Comparison of ENCODE assay signal across 11 cellular contexts in the genomic region with DNA sequence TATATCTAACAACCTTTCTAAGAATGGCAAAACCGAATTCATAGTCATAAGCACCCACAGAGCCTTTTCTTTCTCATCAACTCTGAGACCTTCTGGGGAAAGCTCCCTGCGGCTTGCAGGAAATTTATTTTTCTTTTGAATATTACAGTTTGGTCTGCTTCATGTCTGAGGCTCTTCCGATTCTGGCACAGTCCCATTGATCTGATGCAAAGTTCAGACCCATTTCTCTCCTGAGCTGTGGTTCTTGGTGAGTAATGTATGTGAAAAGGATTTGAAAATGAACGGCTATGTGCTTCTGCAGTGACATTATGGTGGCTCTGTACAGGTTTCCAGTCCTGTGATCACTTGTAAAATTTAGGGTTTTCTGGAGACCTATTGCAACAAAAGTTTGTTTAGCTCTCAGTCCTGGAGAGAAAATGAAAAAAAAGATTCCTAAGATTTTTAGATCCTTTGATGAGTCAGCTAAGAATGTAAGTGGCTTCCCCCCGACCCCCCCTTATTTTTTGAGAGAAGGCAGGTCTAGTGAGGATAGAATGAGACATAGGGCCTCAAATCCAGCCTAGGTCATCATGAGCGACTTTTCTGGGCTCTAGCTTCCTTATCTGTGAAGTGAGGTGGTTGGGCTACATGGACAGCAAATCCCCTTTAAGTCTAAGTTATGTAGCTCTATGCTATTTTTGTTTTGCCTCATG. TPM values are rescaled to one million over a fixed set of nuclear protein-coding genes. Genes with fewer than 3 reads are reported as not detected.
A peak's percentile ranks its signal among the peaks of the same experiment; 100 is the strongest.
DNase-seq lines count a peak whose midpoint lies in the region; ATAC-seq, FAIRE-seq and TF ChIP-seq lines count a peak whose summit lies in the region.
"Had no signal": no experiment of that assay in that cellular context is flagged by ENCODE, and none has a peak within 500 bp of the region (broad histone marks: within the 10 kb centered on the region; RNA-seq: fewer than 3 reads in every experiment).

No MANE protein-coding gene starts in this region.

- TF ChIP-seq RAD21 in IMR-90 (IDR thresholded peaks at IDR 0.05; ENCODE audit: low read length), result no peak

- H3K9ac ChIP-seq in IMR-90 (ENCODE audit: low read depth, low read length) (peak overlapping the region; percentile 37; the same call in 1 of the 2 replicates), keratinocyte (ENCODE audit: control insufficient read depth, extremely low read depth, insufficient read depth, low read length) (peak overlapping the region; percentile 6)

- H2AK9ac ChIP-seq in IMR-90 (replicated peaks; ENCODE audit: low read depth, low read length, poor library complexity), result no peak overlapping the region

- in situ Hi-C loops in IMR-90 (cut with MboI; ENCODE audit: low sequenced_read_pairs), result no loop called here

- H3K9me3 ChIP-seq in A673 (ENCODE audit: low read depth, low read length, poor library complexity, severe bottlenecking) (no peaks in the 10 kb centered on the region), IMR-90 (ENCODE audit: control insufficient read depth, insufficient read depth, low read length) (no peaks in the 10 kb centered on the region), keratinocyte (ENCODE audit: control insufficient read depth, low read depth, low read length) (no peaks in the 10 kb centered on the region)

- TF ChIP-seq CTCF in A673 (conservative IDR thresholded peaks at IDR 0.05; ENCODE audit: low read depth, low read length) (no peak), IMR-90 (conservative IDR thresholded peaks at IDR 0.05; ENCODE audit: low read depth, low read length) (no peak), brain (conservative IDR thresholded peaks at IDR 0.05) (no peak), keratinocyte (optimal IDR thresholded peaks at IDR 0.05 in 1 of 3, IDR thresholded peaks at IDR 0.05 in 1 of 3, conservative IDR thresholded peaks at IDR 0.05 in 1 of 3; ENCODE audit: extremely low read depth in 1 of 3, insufficient read depth in 2 of 3, low read length in 3 of 3) (no peak)

- peak overlapping the region; percentile 64 for H3K14ac ChIP-seq in IMR-90 (replicated peaks; ENCODE audit: low read depth, low read length)

- H2BK15ac ChIP-seq in IMR-90 (ENCODE audit: low read depth, low read length), result no peak overlapping the region; the same call in 2 of the 3 replicates

- H3K4me1 Mint-ChIP-seq in brain, result peaks cover 53% of the 10 kb centered on the region
- peaks cover 25% of the 10 kb centered on the region for H3K4me1 Mint-ChIP-seq in activated T-helper 17 cell treated with anti-CD3 and anti-CD28 coated beads, Interleukin-2, amount 50 U/mL, for 72 hours

- H3K9me1 ChIP-seq in IMR-90 (ENCODE audit: insufficient read depth, low read length) (peaks cover 16% of the 10 kb centered on the region), keratinocyte (ENCODE audit: control insufficient read depth, extremely low read depth, insufficient read depth, low read length) (no peaks in the 10 kb centered on the region)

- no peak for TF ChIP-seq POLR2A in IMR-90 (IDR thresholded peaks at IDR 0.05; ENCODE audit: low read depth, low read length)

- H3K9me3 Mint-ChIP-seq in brain, result no peaks in the 10 kb centered on the region
- no peaks in the 10 kb centered on the region for H3K9me3 Mint-ChIP-seq in activated T-helper 17 cell treated with anti-CD3 and anti-CD28 coated beads, Interleukin-2, amount 50 U/mL, for 72 hours
- H3K9me3 Mint-ChIP-seq: activated T-cell treated with anti-CD3 and anti-CD28 coated beads, Interleukin-2, amount 50 U/mL, for 24 hours had no signal

- peak overlapping the region; percentile 66; the same call in 1 of the 2 replicates for H2BK120ac ChIP-seq in IMR-90 (ENCODE audit: low read depth, low read length)

- H3K27ac ChIP-seq in A673 (ENCODE audit: low read depth, low read length, poor library complexity, severe bottlenecking) (peak overlapping the region; percentile 60), IMR-90 (ENCODE audit: insufficient read depth, low read length) (peak overlapping the region; percentile 24; the same call in 1 of the 2 replicates), keratinocyte (ENCODE audit: control insufficient read depth, insufficient read depth, low read length) (peak overlapping the region; percentile 48)

- no peak overlapping the region; the same call in 1 of the 2 replicates for H2AK5ac ChIP-seq in IMR-90 (ENCODE audit: low read depth, low read length)

- no peak overlapping the region for H4K5ac ChIP-seq in IMR-90 (ENCODE audit: low read depth, low read length)

- H3K27me3 Mint-ChIP-seq in brain, result peaks cover 8% of the 10 kb centered on the region
- H3K27me3 Mint-ChIP-seq in activated T-helper 17 cell treated with anti-CD3 and anti-CD28 coated beads, Interleukin-2, amount 50 U/mL, for 72 hours, result no peaks in the 10 kb centered on the region
- H3K27me3 Mint-ChIP-seq: activated T-cell treated with anti-CD3 and anti-CD28 coated beads, Interleukin-2, amount 50 U/mL, for 24 hours had no signal

- peak overlapping the region; percentile 71 for H2BK5ac ChIP-seq in IMR-90 (ENCODE audit: low read depth, low read length, poor library complexity, severe bottlenecking)

- ATAC-seq in IMR-90 (ENCODE audit: low read depth), result peak; percentile 30
- ATAC-seq in activated T-helper 17 cell treated with anti-CD3 and anti-CD28 coated beads, Interleukin-2, amount 50 U/mL, for 72 hours (replicated peaks), result no peak

- peak overlapping the region; percentile 11; the same call in 1 of the 2 replicates for H3K18ac ChIP-seq in IMR-90 (ENCODE audit: low read depth, low read length)

- H3K79me2 ChIP-seq in keratinocyte (ENCODE audit: control insufficient read depth, insufficient read depth, low read length), result peaks cover 81% of the 10 kb centered on the region

- H3K27me3 ChIP-seq in A673 (replicated peaks; ENCODE audit: insufficient read depth, low read depth, low read length, poor library complexity) (no peaks in the 10 kb centered on the region), IMR-90 (ENCODE audit: control insufficient read depth, insufficient read depth, low read length) (no peaks in the 10 kb centered on the region), keratinocyte (ENCODE audit: control insufficient read depth, extremely low read depth, insufficient read depth, low read length) (no peaks in the 10 kb centered on the region)

- CTCF ChIA-PET in A673 (lab: Charles Lee) (no interaction called here), IMR-90 (lab: Yijun Ruan, JAX) (interaction anchor here (0.9 to 1.8 kb wide), 3 partner anchors 58 to 283 kb away, joined by 3 to 7 read pairs (median 3); partner anchors contain the start of gene ATMIN)

- H3K4me1 ChIP-seq in A673 (ENCODE audit: insufficient read depth, low read length, poor library complexity, severe bottlenecking) (peaks cover 29% of the 10 kb centered on the region), IMR-90 (ENCODE audit: control insufficient read depth, insufficient read depth, low read length) (peaks cover 7% of the 10 kb centered on the region), keratinocyte (ENCODE audit: control insufficient read depth, extremely low read depth, insufficient read depth, low read length) (peaks cover 21% of the 10 kb centered on the region)

- H4K20me1 ChIP-seq in IMR-90 (ENCODE audit: insufficient read depth, low read length) (peaks cover 19% of the 10 kb centered on the region; the same call in 1 of the 2 replicates), keratinocyte (ENCODE audit: control insufficient read depth, extremely low read depth, insufficient read depth, low read length) (no peaks in the 10 kb centered on the region)

- H3K4me3 ChIP-seq in A673 (ENCODE audit: low read depth, low read length, poor library complexity, severe bottlenecking) (no peak overlapping the region), IMR-90 (ENCODE audit: insufficient read depth, low read depth, low read length) (no peak overlapping the region), keratinocyte (ENCODE audit: control insufficient read depth in 2 of 3, extremely low read depth in 1 of 3, insufficient read depth in 2 of 3, low read depth in 1 of 3, low read length in 3 of 3) (peak overlapping the region in 1 of 3 experiments; percentile 31)

- 20% methylated on average over 1 of the region's 6 CpGs; no CpG with 5 or more reads in 1 of the 2 experiments for WGBS in IMR-90 (ENCODE audit: extremely low coverage in 2 of 2, insufficient read length in 1 of 2), 2 experiments

- H3K4me2 ChIP-seq in IMR-90 (ENCODE audit: low read depth, low read length) (peak overlapping the region; percentile 87), keratinocyte (ENCODE audit: control insufficient read depth, extremely low read depth, insufficient read depth, low read depth, low read length) (peak overlapping the region; percentile 54)

- intact Hi-C loops in A673 (cut with micrococcal nuclease; ENCODE audit: unreplicated experiment) (loop anchor here (5.0 kb wide), 1 partner anchor 107 kb away; no protein-coding TSS in a partner anchor), IMR-90 (cut with micrococcal nuclease) (loop anchor here (10.0 kb wide), 3 partner anchors 85 to 225 kb away; partner anchors contain the start of genes BCO1 and GCSH)

- H3K36me3 ChIP-seq in A673 (ENCODE audit: insufficient read depth, low read length, poor library complexity, severe bottlenecking) (no peaks in the 10 kb centered on the region), IMR-90 (ENCODE audit: control insufficient read depth, insufficient read depth, low read length) (no peaks in the 10 kb centered on the region), keratinocyte (ENCODE audit: control insufficient read depth in 2 of 2, extremely low read depth in 1 of 2, insufficient read depth in 2 of 2, low read length in 2 of 2) (peaks cover 0 to 3% of the 10 kb centered on the region in 2 experiments)

- H2AFZ ChIP-seq in IMR-90 (replicated peaks; ENCODE audit: low read length, poor library complexity) (no peak overlapping the region), keratinocyte (ENCODE audit: control insufficient read depth, low read length) (no peak overlapping the region)

- peak overlapping the region; percentile 57; the same call in 1 of the 2 replicates for H3K56ac ChIP-seq in IMR-90 (ENCODE audit: extremely low read depth, insufficient read depth, low read length)

- peak overlapping the region; percentile 83 for H2BK20ac ChIP-seq in IMR-90 (ENCODE audit: low read depth, low read length)

- H4K91ac ChIP-seq in IMR-90 (ENCODE audit: insufficient read depth, low read depth, low read length), result peak overlapping the region; percentile 38; the same call in 1 of the 2 replicates

- dilution Hi-C loops in IMR-90 (cut with HindIII; ENCODE audit: low sequenced_read_pairs, unreplicated experiment), result no loop called here
- dilution Hi-C loops in keratinocyte (cut with MboI; ENCODE audit: extremely low pct_ligation_motif_present, low sequenced_read_pairs), result no loop called here

- peak overlapping the region in 1 of 2 experiments; percentile 57; a peak in 2 of 4 replicates for H4K8ac ChIP-seq in IMR-90 (ENCODE audit: low read depth in 2 of 2, low read length in 2 of 2)

- peak overlapping the region in 3 of 5 experiments; percentile 25 to 71 (median 38) for H3K4me3 Mint-ChIP-seq in brain
- H3K4me3 Mint-ChIP-seq in activated T-helper 17 cell treated with anti-CD3 and anti-CD28 coated beads, Interleukin-2, amount 50 U/mL, for 72 hours, result no peak overlapping the region
- H3K4me3 Mint-ChIP-seq: activated T-cell treated with anti-CD3 and anti-CD28 coated beads, Interleukin-2, amount 50 U/mL, for 24 hours had no signal

- BruUV-seq in A673 (replicated peaks; lab: Mats Ljungman, UMichigan), result no TSS peak
- no TSS peak for BruUV-seq in IMR-90 (replicated peaks; lab: Mats Ljungman, UMichigan)

- H3K79me1 ChIP-seq in IMR-90 (ENCODE audit: low read depth in 1 of 2, low read length in 2 of 2), result peaks cover 14 to 57% of the 10 kb centered on the region in 2 experiments

- H3K23ac ChIP-seq in IMR-90 (ENCODE audit: low read depth, low read length), result peak overlapping the region; percentile 62; the same call in 1 of the 2 replicates

- peak overlapping the region; percentile 64; the same call in 1 of the 2 replicates for H3K4ac ChIP-seq in IMR-90 (ENCODE audit: low read depth, low read length)

- no peaks in the 10 kb centered on the region for H3K36me3 Mint-ChIP-seq in brain
- peaks cover 4% of the 10 kb centered on the region for H3K36me3 Mint-ChIP-seq in activated T-helper 17 cell treated with anti-CD3 and anti-CD28 coated beads, Interleukin-2, amount 50 U/mL, for 72 hours (ENCODE audit: low read depth)

- H3K27ac Mint-ChIP-seq in brain, result peak overlapping the region in 2 of 5 experiments; percentile 18 to 58
- H3K27ac Mint-ChIP-seq in activated T-helper 17 cell treated with anti-CD3 and anti-CD28 coated beads, Interleukin-2, amount 50 U/mL, for 72 hours, result no peak overlapping the region
- H3K27ac Mint-ChIP-seq: activated T-cell treated with anti-CD3 and anti-CD28 coated beads, Interleukin-2, amount 50 U/mL, for 24 hours had no signal

- DNase-seq in A673 (ENCODE audit: low spot score) (peak; percentile 27), IMR-90 (peak; percentile 77), keratinocyte (ENCODE audit: low read depth, low spot score) (peak; percentile 17), NCI-H1436 (lab: John Stamatoyannopoulos, UW) (no peak), H4 (ENCODE audit: low spot score) (no peak)
- DNase-seq in activated CD4-positive, alpha-beta T cell treated with anti-CD3 and anti-CD28 coated beads, Interleukin-2, amount 50 U/mL, for 48 hours, result no peak
- DNase-seq: activated T-cell treated with anti-CD3 and anti-CD28 coated beads, Interleukin-2, amount 50 U/mL, for 24 hours; small intestine had no signal

- POLR2A ChIA-PET in A673 (lab: Charles Lee; ENCODE audit: low non-redundant PET) (interaction anchor here (0.6 kb wide), 1 partner anchor 50 kb away, joined by 6 read pairs; no protein-coding TSS in a partner anchor), IMR-90 (lab: Charles Lee; ENCODE audit: unreplicated experiment) (no interaction called here)

- FAIRE-seq in keratinocyte (lab: Jason Lieb, UNC), result no peak
- FAIRE-seq: small intestine, TTC549 had no signal

RNA-seq across cellular contexts. Expression of gene GAN, which starts 4.6 kb away (rescaled TPM):
- total RNA-seq in A673 (2021) (15.2 and 18.0 TPM in 2 replicates), IMR-90 (2012; rRNA removed) (5.7 and 9.2 TPM in 2 replicates)
- polyA plus RNA-seq in IMR-90 (2012; rRNA removed) (1.0 and 1.1 TPM in 2 replicates), brain (ENCODE audit: insufficient read depth, low read depth, low replicate concordance) (1.3 TPM), keratinocyte (5.3 to 6.5 TPM (median 5.8 TPM) in 3 replicates)
- polyA plus RNA-seq in IMR-90 (2012; cell fraction: cytosol; rRNA removed), result 0.35 and 0.37 TPM in 2 replicates
- 1.0 and 1.9 TPM in 2 replicates for polyA plus RNA-seq in IMR-90 (2012; cell fraction: nucleus; rRNA removed; ENCODE audit: low replicate concordance)
- 14.7 TPM for polyA plus RNA-seq in keratinocyte (2011; ENCODE audit: low read depth)
- 3.8 and 4.4 TPM in 2 replicates for polyA plus RNA-seq in keratinocyte (2011; cell fraction: cytosol; rRNA removed)
- polyA plus RNA-seq in keratinocyte (2011; cell fraction: nucleus; rRNA removed), result 11.0 and 12.7 TPM in 2 replicates
- 3.2 and 11.1 TPM in 2 replicates for polyA plus RNA-seq in keratinocyte (2012; ENCODE audit: low replicate concordance)
- 11.7 to 25.4 TPM (median 18.6 TPM) in 3 replicates for polyA minus RNA-seq in keratinocyte
- 14.0 TPM for polyA minus RNA-seq in keratinocyte (2011; cell fraction: cytosol; rRNA and poly(A)+ RNA removed)
- 23.0 and 42.6 TPM in 2 replicates for polyA minus RNA-seq in keratinocyte (2011; cell fraction: nucleus; rRNA and poly(A)+ RNA removed)
- 4.0 TPM in 2 replicates for total RNA-seq in H4 (2014; rRNA removed; shearing (Covaris generic))
- total RNA-seq in activated T-helper 17 cell treated with anti-CD3 and anti-CD28 coated beads, Interleukin-2, amount 50 U/mL, for 72 hours, result 10 to 100 TPM; 12.6 to 23.5 TPM

Comparison
In these comparisons a context has a peak if more than half of its experiments do, and no peak if none do; other contexts are left out.
1. DNase-seq: peak in A673 (single experiment), IMR-90 (single experiment) and keratinocyte (single experiment); none in activated CD4-positive, alpha-beta T cell treated with anti-CD3 and anti-CD28 coated beads, Interleukin-2, amount 50 U/mL, for 48 hours (0 of 2), NCI-H1436 (single experiment) and H4 (single experiment).
2. Peak in every context shown above with its lines, with median percentiles within 50 percentile points of each other: H3K27ac ChIP-seq.